In genomic region chr13:42218576-42218975, GRCh38 we compare ENCODE assay signal across 15 cellular contexts.
"Had no signal": no experiment of that assay in that cellular context is flagged by ENCODE, and none has a peak within 500 bp of the region (broad histone marks: within the 10 kb centered on the region; RNA-seq: fewer than 3 reads in every experiment).

No MANE protein-coding gene starts in this region.

- H3K27me3 ChIP-seq: heart right ventricle, tibial artery, uterus had no signal

- H3K36me3 ChIP-seq: uterus had no signal

- H3K4me1 ChIP-seq: heart right ventricle, left ventricle myocardium inferior, tibial artery, uterus had no signal

- DNase-seq: activated B cell treated with CpG ODN at 0.5 μM for 24 hours; activated CD4-positive, alpha-beta memory T cell treated with anti-CD3 and anti-CD28 coated beads, Interleukin-2, amount 10 ng/mL, durations not matched to agents 7 days and 5 days; activated CD4-positive, alpha-beta T cell treated with anti-CD3 and anti-CD28 coated beads for 4 hours; activated CD8-positive, alpha-beta memory T cell treated with anti-CD3 and anti-CD28 coated beads, Interleukin-2, amount 10 ng/mL, durations not matched to agents 7 days and 5 days; activated naive CD8-positive, alpha-beta T cell treated with anti-CD3 and anti-CD28 coated beads for 36 hours; anterior cingulate cortex; cortex of kidney; heart right ventricle; left ventricle myocardium inferior; naive B cell; retina; stimulated activated CD4-positive, alpha-beta T cell treated with anti-CD3 and anti-CD28 coated beads, Interleukin-2, amount 100 ng/mL, for 24 hours; stimulated activated naive CD8-positive, alpha-beta T cell treated with anti-CD3 and anti-CD28 coated beads, Interleukin-15, Interleukin-2, amounts not matched to agents 100 U/mL and 50 U/mL, for 24 hours; tibial artery; uterus had no signal

- H3K4me3 ChIP-seq: heart right ventricle, left ventricle myocardium inferior, tibial artery, uterus had no signal

- H3K27ac ChIP-seq: heart right ventricle, left ventricle myocardium inferior, tibial artery, uterus had no signal

- ATAC-seq: activated CD8-positive, alpha-beta memory T cell treated with anti-CD3 and anti-CD28 coated beads, Interleukin-2, amount 10 ng/mL, durations not matched to agents 7 days and 5 days; heart right ventricle; stimulated activated naive CD8-positive, alpha-beta T cell treated with anti-CD3 and anti-CD28 coated beads, Interleukin-15, Interleukin-2, amounts not matched to agents 100 U/mL and 50 U/mL, for 24 hours had no signal

- H3K9me3 ChIP-seq: heart right ventricle, left ventricle myocardium inferior, tibial artery, uterus had no signal
